Comparison of ENCODE assay signal across 1 cellular context in the genomic region with DNA sequence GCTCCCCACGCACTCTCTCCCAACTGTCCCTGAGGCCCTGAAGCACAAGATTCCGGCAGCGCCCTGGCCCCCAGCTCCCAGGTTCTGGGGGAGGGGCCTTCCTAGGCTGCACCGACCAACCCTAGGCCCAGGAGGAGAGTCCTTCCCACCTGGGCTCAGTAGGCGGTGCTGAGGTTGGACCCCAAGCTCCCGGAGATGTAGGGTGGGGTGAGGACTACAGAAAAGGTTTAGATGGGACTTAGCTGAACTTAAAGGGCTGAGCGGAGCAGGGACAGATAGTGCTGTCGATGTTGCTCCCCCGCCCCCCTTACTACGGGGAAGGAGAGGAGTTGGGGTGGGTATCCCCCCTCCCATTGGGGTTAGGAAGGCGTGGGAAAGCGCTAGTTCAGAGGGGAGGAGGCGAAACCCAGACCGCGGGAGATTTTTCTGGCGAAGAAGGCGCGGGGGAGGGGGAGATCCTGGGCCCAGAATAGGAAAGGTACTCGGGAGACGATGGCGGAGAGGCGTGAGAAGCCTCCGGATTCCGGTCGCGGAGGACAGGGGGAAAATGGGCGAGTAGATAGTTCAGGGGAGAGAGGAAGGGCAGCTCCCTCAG.
TF ChIP-seq lines count a peak whose summit lies in the region.

No MANE protein-coding gene starts in this region.

TF ChIP-seq in K562, 482 proteins besides CTCF, POLR2A, EP300 and RAD21 (continued from another document and continues in another):
- TF ChIP-seq, protein P1, sequence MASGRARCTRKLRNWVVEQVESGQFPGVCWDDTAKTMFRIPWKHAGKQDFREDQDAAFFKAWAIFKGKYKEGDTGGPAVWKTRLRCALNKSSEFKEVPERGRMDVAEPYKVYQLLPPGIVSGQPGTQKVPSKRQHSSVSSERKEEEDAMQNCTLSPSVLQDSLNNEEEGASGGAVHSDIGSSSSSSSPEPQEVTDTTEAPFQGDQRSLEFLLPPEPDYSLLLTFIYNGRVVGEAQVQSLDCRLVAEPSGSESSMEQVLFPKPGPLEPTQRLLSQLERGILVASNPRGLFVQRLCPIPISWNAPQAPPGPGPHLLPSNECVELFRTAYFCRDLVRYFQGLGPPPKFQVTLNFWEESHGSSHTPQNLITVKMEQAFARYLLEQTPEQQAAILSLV (tag; IDR thresholded peaks at IDR 0.05) = no peak
- no peak for TF ChIP-seq SMARCB1 (IDR thresholded peaks at IDR 0.05; ENCODE audit: insufficient read length, low read depth)
- TF ChIP-seq, protein P2, sequence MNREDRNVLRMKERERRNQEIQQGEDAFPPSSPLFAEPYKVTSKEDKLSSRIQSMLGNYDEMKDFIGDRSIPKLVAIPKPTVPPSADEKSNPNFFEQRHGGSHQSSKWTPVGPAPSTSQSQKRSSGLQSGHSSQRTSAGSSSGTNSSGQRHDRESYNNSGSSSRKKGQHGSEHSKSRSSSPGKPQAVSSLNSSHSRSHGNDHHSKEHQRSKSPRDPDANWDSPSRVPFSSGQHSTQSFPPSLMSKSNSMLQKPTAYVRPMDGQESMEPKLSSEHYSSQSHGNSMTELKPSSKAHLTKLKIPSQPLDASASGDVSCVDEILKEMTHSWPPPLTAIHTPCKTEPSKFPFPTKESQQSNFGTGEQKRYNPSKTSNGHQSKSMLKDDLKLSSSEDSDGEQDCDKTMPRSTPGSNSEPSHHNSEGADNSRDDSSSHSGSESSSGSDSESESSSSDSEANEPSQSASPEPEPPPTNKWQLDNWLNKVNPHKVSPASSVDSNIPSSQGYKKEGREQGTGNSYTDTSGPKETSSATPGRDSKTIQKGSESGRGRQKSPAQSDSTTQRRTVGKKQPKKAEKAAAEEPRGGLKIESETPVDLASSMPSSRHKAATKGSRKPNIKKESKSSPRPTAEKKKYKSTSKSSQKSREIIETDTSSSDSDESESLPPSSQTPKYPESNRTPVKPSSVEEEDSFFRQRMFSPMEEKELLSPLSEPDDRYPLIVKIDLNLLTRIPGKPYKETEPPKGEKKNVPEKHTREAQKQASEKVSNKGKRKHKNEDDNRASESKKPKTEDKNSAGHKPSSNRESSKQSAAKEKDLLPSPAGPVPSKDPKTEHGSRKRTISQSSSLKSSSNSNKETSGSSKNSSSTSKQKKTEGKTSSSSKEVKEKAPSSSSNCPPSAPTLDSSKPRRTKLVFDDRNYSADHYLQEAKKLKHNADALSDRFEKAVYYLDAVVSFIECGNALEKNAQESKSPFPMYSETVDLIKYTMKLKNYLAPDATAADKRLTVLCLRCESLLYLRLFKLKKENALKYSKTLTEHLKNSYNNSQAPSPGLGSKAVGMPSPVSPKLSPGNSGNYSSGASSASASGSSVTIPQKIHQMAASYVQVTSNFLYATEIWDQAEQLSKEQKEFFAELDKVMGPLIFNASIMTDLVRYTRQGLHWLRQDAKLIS (CRISPR knock-in tag; IDR thresholded peaks at IDR 0.05) = no peak
- TF ChIP-seq, protein P3, sequence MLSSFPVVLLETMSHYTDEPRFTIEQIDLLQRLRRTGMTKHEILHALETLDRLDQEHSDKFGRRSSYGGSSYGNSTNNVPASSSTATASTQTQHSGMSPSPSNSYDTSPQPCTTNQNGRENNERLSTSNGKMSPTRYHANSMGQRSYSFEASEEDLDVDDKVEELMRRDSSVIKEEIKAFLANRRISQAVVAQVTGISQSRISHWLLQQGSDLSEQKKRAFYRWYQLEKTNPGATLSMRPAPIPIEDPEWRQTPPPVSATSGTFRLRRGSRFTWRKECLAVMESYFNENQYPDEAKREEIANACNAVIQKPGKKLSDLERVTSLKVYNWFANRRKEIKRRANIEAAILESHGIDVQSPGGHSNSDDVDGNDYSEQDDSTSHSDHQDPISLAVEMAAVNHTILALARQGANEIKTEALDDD (IDR thresholded peaks at IDR 0.05) = 0 out of 2 replicates have a peak, but pooled peaks have one; percentile 7
- TF ChIP-seq SRSF3 (IDR thresholded peaks at IDR 0.05; ENCODE audit: insufficient read depth, low read length) = no peak
- TF ChIP-seq MAFK (IDR thresholded peaks at IDR 0.05; ENCODE audit: low read length) = no peak
- TF ChIP-seq, protein P4, sequence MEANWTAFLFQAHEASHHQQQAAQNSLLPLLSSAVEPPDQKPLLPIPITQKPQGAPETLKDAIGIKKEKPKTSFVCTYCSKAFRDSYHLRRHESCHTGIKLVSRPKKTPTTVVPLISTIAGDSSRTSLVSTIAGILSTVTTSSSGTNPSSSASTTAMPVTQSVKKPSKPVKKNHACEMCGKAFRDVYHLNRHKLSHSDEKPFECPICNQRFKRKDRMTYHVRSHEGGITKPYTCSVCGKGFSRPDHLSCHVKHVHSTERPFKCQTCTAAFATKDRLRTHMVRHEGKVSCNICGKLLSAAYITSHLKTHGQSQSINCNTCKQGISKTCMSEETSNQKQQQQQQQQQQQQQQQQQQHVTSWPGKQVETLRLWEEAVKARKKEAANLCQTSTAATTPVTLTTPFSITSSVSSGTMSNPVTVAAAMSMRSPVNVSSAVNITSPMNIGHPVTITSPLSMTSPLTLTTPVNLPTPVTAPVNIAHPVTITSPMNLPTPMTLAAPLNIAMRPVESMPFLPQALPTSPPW (CRISPR knock-in tag; IDR thresholded peaks at IDR 0.05) = peak; percentile 67
- TF ChIP-seq HDAC1 (IDR thresholded peaks at IDR 0.05) = peak in 1 of 2 experiments; percentile 68; a peak in 2 of 4 replicates
- no peak for TF ChIP-seq TRIM28 (IDR thresholded peaks at IDR 0.05)
- no peak for TF ChIP-seq MTF1 (CRISPR knock-in tag; IDR thresholded peaks at IDR 0.05; ENCODE audit: borderline replicate concordance)
- no peak for TF ChIP-seq CREBBP (IDR thresholded peaks at IDR 0.05; ENCODE audit: low read depth, low read length)
- no peak for TF ChIP-seq MECOM (CRISPR knock-in tag; IDR thresholded peaks at IDR 0.05)
- no peak for TF ChIP-seq ZBTB8A (IDR thresholded peaks at IDR 0.05; ENCODE audit: partially characterized antibody)
- TF ChIP-seq ZNF444 (CRISPR knock-in tag; IDR thresholded peaks at IDR 0.05) = no peak
- TF ChIP-seq KDM4B (IDR thresholded peaks at IDR 0.05; ENCODE audit: borderline replicate concordance in 2 of 2, low read depth in 1 of 2) = no peak
- TF ChIP-seq, protein P5, sequence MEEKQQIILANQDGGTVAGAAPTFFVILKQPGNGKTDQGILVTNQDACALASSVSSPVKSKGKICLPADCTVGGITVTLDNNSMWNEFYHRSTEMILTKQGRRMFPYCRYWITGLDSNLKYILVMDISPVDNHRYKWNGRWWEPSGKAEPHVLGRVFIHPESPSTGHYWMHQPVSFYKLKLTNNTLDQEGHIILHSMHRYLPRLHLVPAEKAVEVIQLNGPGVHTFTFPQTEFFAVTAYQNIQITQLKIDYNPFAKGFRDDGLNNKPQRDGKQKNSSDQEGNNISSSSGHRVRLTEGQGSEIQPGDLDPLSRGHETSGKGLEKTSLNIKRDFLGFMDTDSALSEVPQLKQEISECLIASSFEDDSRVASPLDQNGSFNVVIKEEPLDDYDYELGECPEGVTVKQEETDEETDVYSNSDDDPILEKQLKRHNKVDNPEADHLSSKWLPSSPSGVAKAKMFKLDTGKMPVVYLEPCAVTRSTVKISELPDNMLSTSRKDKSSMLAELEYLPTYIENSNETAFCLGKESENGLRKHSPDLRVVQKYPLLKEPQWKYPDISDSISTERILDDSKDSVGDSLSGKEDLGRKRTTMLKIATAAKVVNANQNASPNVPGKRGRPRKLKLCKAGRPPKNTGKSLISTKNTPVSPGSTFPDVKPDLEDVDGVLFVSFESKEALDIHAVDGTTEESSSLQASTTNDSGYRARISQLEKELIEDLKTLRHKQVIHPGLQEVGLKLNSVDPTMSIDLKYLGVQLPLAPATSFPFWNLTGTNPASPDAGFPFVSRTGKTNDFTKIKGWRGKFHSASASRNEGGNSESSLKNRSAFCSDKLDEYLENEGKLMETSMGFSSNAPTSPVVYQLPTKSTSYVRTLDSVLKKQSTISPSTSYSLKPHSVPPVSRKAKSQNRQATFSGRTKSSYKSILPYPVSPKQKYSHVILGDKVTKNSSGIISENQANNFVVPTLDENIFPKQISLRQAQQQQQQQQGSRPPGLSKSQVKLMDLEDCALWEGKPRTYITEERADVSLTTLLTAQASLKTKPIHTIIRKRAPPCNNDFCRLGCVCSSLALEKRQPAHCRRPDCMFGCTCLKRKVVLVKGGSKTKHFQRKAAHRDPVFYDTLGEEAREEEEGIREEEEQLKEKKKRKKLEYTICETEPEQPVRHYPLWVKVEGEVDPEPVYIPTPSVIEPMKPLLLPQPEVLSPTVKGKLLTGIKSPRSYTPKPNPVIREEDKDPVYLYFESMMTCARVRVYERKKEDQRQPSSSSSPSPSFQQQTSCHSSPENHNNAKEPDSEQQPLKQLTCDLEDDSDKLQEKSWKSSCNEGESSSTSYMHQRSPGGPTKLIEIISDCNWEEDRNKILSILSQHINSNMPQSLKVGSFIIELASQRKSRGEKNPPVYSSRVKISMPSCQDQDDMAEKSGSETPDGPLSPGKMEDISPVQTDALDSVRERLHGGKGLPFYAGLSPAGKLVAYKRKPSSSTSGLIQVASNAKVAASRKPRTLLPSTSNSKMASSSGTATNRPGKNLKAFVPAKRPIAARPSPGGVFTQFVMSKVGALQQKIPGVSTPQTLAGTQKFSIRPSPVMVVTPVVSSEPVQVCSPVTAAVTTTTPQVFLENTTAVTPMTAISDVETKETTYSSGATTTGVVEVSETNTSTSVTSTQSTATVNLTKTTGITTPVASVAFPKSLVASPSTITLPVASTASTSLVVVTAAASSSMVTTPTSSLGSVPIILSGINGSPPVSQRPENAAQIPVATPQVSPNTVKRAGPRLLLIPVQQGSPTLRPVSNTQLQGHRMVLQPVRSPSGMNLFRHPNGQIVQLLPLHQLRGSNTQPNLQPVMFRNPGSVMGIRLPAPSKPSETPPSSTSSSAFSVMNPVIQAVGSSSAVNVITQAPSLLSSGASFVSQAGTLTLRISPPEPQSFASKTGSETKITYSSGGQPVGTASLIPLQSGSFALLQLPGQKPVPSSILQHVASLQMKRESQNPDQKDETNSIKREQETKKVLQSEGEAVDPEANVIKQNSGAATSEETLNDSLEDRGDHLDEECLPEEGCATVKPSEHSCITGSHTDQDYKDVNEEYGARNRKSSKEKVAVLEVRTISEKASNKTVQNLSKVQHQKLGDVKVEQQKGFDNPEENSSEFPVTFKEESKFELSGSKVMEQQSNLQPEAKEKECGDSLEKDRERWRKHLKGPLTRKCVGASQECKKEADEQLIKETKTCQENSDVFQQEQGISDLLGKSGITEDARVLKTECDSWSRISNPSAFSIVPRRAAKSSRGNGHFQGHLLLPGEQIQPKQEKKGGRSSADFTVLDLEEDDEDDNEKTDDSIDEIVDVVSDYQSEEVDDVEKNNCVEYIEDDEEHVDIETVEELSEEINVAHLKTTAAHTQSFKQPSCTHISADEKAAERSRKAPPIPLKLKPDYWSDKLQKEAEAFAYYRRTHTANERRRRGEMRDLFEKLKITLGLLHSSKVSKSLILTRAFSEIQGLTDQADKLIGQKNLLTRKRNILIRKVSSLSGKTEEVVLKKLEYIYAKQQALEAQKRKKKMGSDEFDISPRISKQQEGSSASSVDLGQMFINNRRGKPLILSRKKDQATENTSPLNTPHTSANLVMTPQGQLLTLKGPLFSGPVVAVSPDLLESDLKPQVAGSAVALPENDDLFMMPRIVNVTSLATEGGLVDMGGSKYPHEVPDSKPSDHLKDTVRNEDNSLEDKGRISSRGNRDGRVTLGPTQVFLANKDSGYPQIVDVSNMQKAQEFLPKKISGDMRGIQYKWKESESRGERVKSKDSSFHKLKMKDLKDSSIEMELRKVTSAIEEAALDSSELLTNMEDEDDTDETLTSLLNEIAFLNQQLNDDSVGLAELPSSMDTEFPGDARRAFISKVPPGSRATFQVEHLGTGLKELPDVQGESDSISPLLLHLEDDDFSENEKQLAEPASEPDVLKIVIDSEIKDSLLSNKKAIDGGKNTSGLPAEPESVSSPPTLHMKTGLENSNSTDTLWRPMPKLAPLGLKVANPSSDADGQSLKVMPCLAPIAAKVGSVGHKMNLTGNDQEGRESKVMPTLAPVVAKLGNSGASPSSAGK (IDR thresholded peaks at IDR 0.05) = no peak
- no peak for TF ChIP-seq XRCC4 (IDR thresholded peaks at IDR 0.05; ENCODE audit: extremely low read depth, insufficient read depth, insufficient read length)
- no peak for TF ChIP-seq CHCHD3 (CRISPR knock-in tag; IDR thresholded peaks at IDR 0.05)
- TF ChIP-seq MIER1 (IDR thresholded peaks at IDR 0.05; ENCODE audit: low read depth) = peak; percentile 29; the same call in 1 of the 2 replicates
- TF ChIP-seq NRF1 (conservative IDR thresholded peaks at IDR 0.05 in 1 of 2, IDR thresholded peaks at IDR 0.05 in 1 of 2) = no peak
- TF ChIP-seq, protein P6, sequence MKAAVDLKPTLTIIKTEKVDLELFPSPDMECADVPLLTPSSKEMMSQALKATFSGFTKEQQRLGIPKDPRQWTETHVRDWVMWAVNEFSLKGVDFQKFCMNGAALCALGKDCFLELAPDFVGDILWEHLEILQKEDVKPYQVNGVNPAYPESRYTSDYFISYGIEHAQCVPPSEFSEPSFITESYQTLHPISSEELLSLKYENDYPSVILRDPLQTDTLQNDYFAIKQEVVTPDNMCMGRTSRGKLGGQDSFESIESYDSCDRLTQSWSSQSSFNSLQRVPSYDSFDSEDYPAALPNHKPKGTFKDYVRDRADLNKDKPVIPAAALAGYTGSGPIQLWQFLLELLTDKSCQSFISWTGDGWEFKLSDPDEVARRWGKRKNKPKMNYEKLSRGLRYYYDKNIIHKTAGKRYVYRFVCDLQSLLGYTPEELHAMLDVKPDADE (conservative IDR thresholded peaks at IDR 0.05; ENCODE audit: control insufficient read depth, low read depth, low read length) = no peak
- TF ChIP-seq, protein P7, sequence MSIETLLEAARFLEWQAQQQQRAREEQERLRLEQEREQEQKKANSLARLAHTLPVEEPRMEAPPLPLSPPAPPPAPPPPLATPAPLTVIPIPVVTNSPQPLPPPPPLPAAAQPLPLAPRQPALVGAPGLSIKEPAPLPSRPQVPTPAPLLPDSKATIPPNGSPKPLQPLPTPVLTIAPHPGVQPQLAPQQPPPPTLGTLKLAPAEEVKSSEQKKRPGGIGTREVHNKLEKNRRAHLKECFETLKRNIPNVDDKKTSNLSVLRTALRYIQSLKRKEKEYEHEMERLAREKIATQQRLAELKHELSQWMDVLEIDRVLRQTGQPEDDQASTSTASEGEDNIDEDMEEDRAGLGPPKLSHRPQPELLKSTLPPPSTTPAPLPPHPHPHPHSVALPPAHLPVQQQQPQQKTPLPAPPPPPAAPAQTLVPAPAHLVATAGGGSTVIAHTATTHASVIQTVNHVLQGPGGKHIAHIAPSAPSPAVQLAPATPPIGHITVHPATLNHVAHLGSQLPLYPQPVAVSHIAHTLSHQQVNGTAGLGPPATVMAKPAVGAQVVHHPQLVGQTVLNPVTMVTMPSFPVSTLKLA (conservative IDR thresholded peaks at IDR 0.05) = 0 out of 4 replicates have a peak, but pooled peaks of 1 of the 2 experiments have one; percentile 24
- no peak for TF ChIP-seq ADNP (tag; IDR thresholded peaks at IDR 0.05)
- no peak for TF ChIP-seq KLF1 (tag; IDR thresholded peaks at IDR 0.05)
